14 cellular contexts compared by ENCODE assay signal in the genomic region with DNA sequence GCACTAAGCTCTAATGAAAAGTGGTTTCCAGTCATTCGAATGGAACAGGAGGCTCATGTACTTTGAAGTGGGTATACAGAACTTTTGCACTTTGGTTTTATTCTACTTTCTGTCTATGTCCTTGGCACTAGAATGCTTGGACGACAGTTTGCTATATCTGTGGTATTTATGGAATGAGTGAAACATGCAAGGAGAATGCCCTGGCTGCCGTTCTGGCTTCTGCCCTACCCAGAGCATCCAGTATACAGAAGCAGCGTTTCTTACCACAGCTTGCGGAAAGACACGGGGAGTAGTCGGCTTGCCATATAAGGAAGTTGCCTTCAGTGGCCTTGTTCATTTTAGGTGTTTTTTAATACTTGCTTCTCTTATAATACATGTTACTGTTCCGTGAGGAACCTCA.
DNase-seq lines count a peak whose midpoint lies in the region; ATAC-seq and TF ChIP-seq lines count a peak whose summit lies in the region.
"Had no signal": no experiment of that assay in that cellular context is flagged by ENCODE, and none has a peak within 500 bp of the region (broad histone marks: within the 10 kb centered on the region; RNA-seq: fewer than 3 reads in every experiment).

No MANE protein-coding gene starts in this region.

- POLR2A ChIA-PET in activated CD8-positive, alpha-beta T cell treated with anti-CD3 and anti-CD28 coated beads for 36 hours (lab: Charles Lee): no interaction called here
- POLR2A ChIA-PET in activated CD4-positive, alpha-beta memory T cell treated with anti-CD3 and anti-CD28 coated beads, Interleukin-2, amount 10 ng/mL, durations not matched to agents 7 days and 5 days (lab: Charles Lee): no interaction called here

- H3K4me1 Mint-ChIP-seq in activated CD8-positive, alpha-beta T cell treated with anti-CD3 and anti-CD28 coated beads for 36 hours (ENCODE audit: low read depth): peaks cover 36% of the 10 kb centered on the region
- peaks cover 5% of the 10 kb centered on the region for H3K4me1 Mint-ChIP-seq in activated CD4-positive, alpha-beta memory T cell treated with anti-CD3 and anti-CD28 coated beads, Interleukin-2, amount 10 ng/mL, durations not matched to agents 7 days and 5 days
- H3K4me1 Mint-ChIP-seq in activated naive CD4-positive, alpha-beta T cell treated with anti-CD3 and anti-CD28 coated beads, Interleukin-2, amount 10 ng/mL, durations not matched to agents 7 days and 5 days: peaks cover 4% of the 10 kb centered on the region

- TF ChIP-seq CTCF in fibroblast of villous mesenchyme (IDR thresholded peaks at IDR 0.05; ENCODE audit: insufficient read depth, low read depth, low read length): no peak
- TF ChIP-seq CTCF in activated CD8-positive, alpha-beta T cell treated with anti-CD3 and anti-CD28 coated beads for 36 hours (IDR thresholded peaks at IDR 0.05): no peak

- H3K27ac Mint-ChIP-seq in activated CD8-positive, alpha-beta T cell treated with anti-CD3 and anti-CD28 coated beads for 36 hours: no peak overlapping the region
- no peak overlapping the region for H3K27ac Mint-ChIP-seq in activated CD4-positive, alpha-beta memory T cell treated with anti-CD3 and anti-CD28 coated beads, Interleukin-2, amount 10 ng/mL, durations not matched to agents 7 days and 5 days
- H3K27ac Mint-ChIP-seq in activated naive CD4-positive, alpha-beta T cell treated with anti-CD3 and anti-CD28 coated beads, Interleukin-2, amount 10 ng/mL, durations not matched to agents 7 days and 5 days: no peak overlapping the region
- H3K27ac Mint-ChIP-seq: activated CD8-positive, alpha-beta T cell treated with anti-CD3 and anti-CD28 coated beads, Interleukin-2, amount 10 ng/mL, durations not matched to agents 7 days and 5 days; natural killer cell had no signal

- no peaks in the 10 kb centered on the region for H3K9me3 Mint-ChIP-seq in activated CD8-positive, alpha-beta T cell treated with anti-CD3 and anti-CD28 coated beads for 36 hours
- H3K9me3 Mint-ChIP-seq in activated CD4-positive, alpha-beta memory T cell treated with anti-CD3 and anti-CD28 coated beads, Interleukin-2, amount 10 ng/mL, durations not matched to agents 7 days and 5 days: no peaks in the 10 kb centered on the region
- peaks cover 4% of the 10 kb centered on the region for H3K9me3 Mint-ChIP-seq in activated naive CD4-positive, alpha-beta T cell treated with anti-CD3 and anti-CD28 coated beads, Interleukin-2, amount 10 ng/mL, durations not matched to agents 7 days and 5 days
- H3K9me3 Mint-ChIP-seq: natural killer cell had no signal

- CTCF ChIA-PET in activated CD8-positive, alpha-beta T cell treated with anti-CD3 and anti-CD28 coated beads for 36 hours (lab: Charles Lee): no interaction called here
- CTCF ChIA-PET in activated CD4-positive, alpha-beta memory T cell treated with anti-CD3 and anti-CD28 coated beads, Interleukin-2, amount 10 ng/mL, durations not matched to agents 7 days and 5 days (lab: Charles Lee): no interaction called here
- CTCF ChIA-PET in activated naive CD4-positive, alpha-beta T cell treated with anti-CD3 and anti-CD28 coated beads, Interleukin-2, amount 10 ng/mL, durations not matched to agents 7 days and 5 days (lab: Charles Lee): no interaction called here

- no peak overlapping the region for H3K4me3 ChIP-seq in fibroblast of villous mesenchyme (ENCODE audit: low read depth, low read length)
- H3K4me3 ChIP-seq: SK-N-MC, tibial nerve had no signal

- no peak for ATAC-seq in HG03354 (IDR thresholded peaks at IDR 0.05; ENCODE audit: poor library complexity, severe bottlenecking, unreplicated experiment)
- ATAC-seq in activated CD8-positive, alpha-beta T cell treated with anti-CD3 and anti-CD28 coated beads for 36 hours: no peak
- ATAC-seq: activated CD8-positive, alpha-beta T cell treated with anti-CD3 and anti-CD28 coated beads, Interleukin-2, amount 10 ng/mL, durations not matched to agents 7 days and 5 days; natural killer cell had no signal

- intact Hi-C loops in activated CD8-positive, alpha-beta T cell treated with anti-CD3 and anti-CD28 coated beads for 36 hours (cut with micrococcal nuclease): no loop called here

- H3K4me3 Mint-ChIP-seq in activated CD8-positive, alpha-beta T cell treated with anti-CD3 and anti-CD28 coated beads for 36 hours: no peak overlapping the region
- H3K4me3 Mint-ChIP-seq in activated CD4-positive, alpha-beta memory T cell treated with anti-CD3 and anti-CD28 coated beads, Interleukin-2, amount 10 ng/mL, durations not matched to agents 7 days and 5 days: no peak overlapping the region
- no peak overlapping the region for H3K4me3 Mint-ChIP-seq in activated naive CD4-positive, alpha-beta T cell treated with anti-CD3 and anti-CD28 coated beads, Interleukin-2, amount 10 ng/mL, durations not matched to agents 7 days and 5 days
- H3K4me3 Mint-ChIP-seq: activated CD8-positive, alpha-beta T cell treated with anti-CD3 and anti-CD28 coated beads, Interleukin-2, amount 10 ng/mL, durations not matched to agents 7 days and 5 days; natural killer cell had no signal

- no peaks in the 10 kb centered on the region for H3K27me3 Mint-ChIP-seq in activated CD8-positive, alpha-beta T cell treated with anti-CD3 and anti-CD28 coated beads for 36 hours
- H3K27me3 Mint-ChIP-seq in activated CD4-positive, alpha-beta memory T cell treated with anti-CD3 and anti-CD28 coated beads, Interleukin-2, amount 10 ng/mL, durations not matched to agents 7 days and 5 days: no peaks in the 10 kb centered on the region
- H3K27me3 Mint-ChIP-seq in activated naive CD4-positive, alpha-beta T cell treated with anti-CD3 and anti-CD28 coated beads, Interleukin-2, amount 10 ng/mL, durations not matched to agents 7 days and 5 days: no peaks in the 10 kb centered on the region

- DNase-seq in GM03348 (ENCODE audit: low spot score) (peak; percentile 76), SW480 (ENCODE audit: low spot score) (peak; percentile 70), fibroblast of villous mesenchyme (ENCODE audit: low read depth) (peak; percentile 79), renal cortical epithelial cell (ENCODE audit: low read depth) (peak; percentile 93)
- no peak for DNase-seq in activated CD8-positive, alpha-beta T cell treated with anti-CD3 and anti-CD28 coated beads for 36 hours
- DNase-seq in activated CD4-positive, alpha-beta memory T cell treated with anti-CD3 and anti-CD28 coated beads, Interleukin-2, amount 10 ng/mL, durations not matched to agents 7 days and 5 days: no peak
- no peak for DNase-seq in activated naive CD4-positive, alpha-beta T cell treated with anti-CD3 and anti-CD28 coated beads, Interleukin-2, amount 10 ng/mL, durations not matched to agents 7 days and 5 days
- DNase-seq: activated CD8-positive, alpha-beta T cell treated with anti-CD3 and anti-CD28 coated beads, Interleukin-2, amount 10 ng/mL, durations not matched to agents 7 days and 5 days; DMS53; hypothalamus; natural killer cell had no signal

- peaks cover 2% of the 10 kb centered on the region for H3K36me3 Mint-ChIP-seq in activated CD8-positive, alpha-beta T cell treated with anti-CD3 and anti-CD28 coated beads for 36 hours (ENCODE audit: low read depth)
- peaks cover 12% of the 10 kb centered on the region for H3K36me3 Mint-ChIP-seq in activated CD4-positive, alpha-beta memory T cell treated with anti-CD3 and anti-CD28 coated beads, Interleukin-2, amount 10 ng/mL, durations not matched to agents 7 days and 5 days (ENCODE audit: low read depth)
- peaks cover 14% of the 10 kb centered on the region for H3K36me3 Mint-ChIP-seq in activated naive CD4-positive, alpha-beta T cell treated with anti-CD3 and anti-CD28 coated beads, Interleukin-2, amount 10 ng/mL, durations not matched to agents 7 days and 5 days
- H3K36me3 Mint-ChIP-seq: natural killer cell had no signal

Comparison
In these comparisons a context has a peak if more than half of its experiments do, and no peak if none do; other contexts are left out.
1. DNase-seq: peak in GM03348 (single experiment), SW480 (single experiment), fibroblast of villous mesenchyme (single experiment) and renal cortical epithelial cell (single experiment); none in activated CD8-positive, alpha-beta T cell treated with anti-CD3 and anti-CD28 coated beads for 36 hours (single experiment), activated CD4-positive, alpha-beta memory T cell treated with anti-CD3 and anti-CD28 coated beads, Interleukin-2, amount 10 ng/mL, durations not matched to agents 7 days and 5 days (single experiment) and activated naive CD4-positive, alpha-beta T cell treated with anti-CD3 and anti-CD28 coated beads, Interleukin-2, amount 10 ng/mL, durations not matched to agents 7 days and 5 days (single experiment).